ENCODE assay signal across 30 cellular contexts in the genomic region with DNA sequence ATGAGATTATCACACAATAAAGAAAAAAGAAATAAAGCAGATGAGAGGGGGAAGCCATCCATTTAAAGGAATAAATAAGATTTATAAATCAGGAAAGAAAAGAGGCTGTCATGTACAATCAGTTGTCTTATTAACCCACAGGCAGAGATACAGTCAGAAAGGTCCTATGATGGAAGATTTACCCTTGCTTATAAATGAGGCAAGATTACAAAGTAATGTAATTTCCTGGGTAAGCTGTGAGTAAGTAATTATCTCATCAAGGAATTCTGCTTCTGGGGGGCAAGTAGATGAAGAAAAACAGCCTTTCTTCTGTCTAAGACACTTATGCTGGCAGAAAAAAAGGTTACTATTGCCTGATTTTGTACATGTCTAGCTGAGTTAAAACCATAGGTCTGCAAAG.
"Had no signal": no experiment of that assay in that cellular context is flagged by ENCODE, and none has a peak within 500 bp of the region (broad histone marks: within the 10 kb centered on the region; RNA-seq: fewer than 3 reads in every experiment).

No MANE protein-coding gene starts in this region.

- H3K9me3 ChIP-seq: adrenal gland, ascending aorta, breast epithelium had no signal

- H3K4me1 ChIP-seq: adrenal gland, ascending aorta, body of pancreas, breast epithelium had no signal

- H3K27me3 ChIP-seq: adrenal gland, ascending aorta, body of pancreas, brain microvascular endothelial cell, breast epithelium, cardiac muscle cell had no signal

- H3K36me3 ChIP-seq: adrenal gland, ascending aorta, brain microvascular endothelial cell, breast epithelium, cardiac muscle cell had no signal

- H3K27ac ChIP-seq: adrenal gland, ascending aorta, body of pancreas, brain microvascular endothelial cell, breast epithelium, cardiac muscle cell had no signal

- DNase-seq: activated effector memory CD4-positive, alpha-beta T cell treated with anti-CD3 and anti-CD28 coated beads, Interleukin-2, amount 50 U/mL, for 16 hours; activated effector memory CD4-positive, alpha-beta T cell treated with Interleukin-2 at 50 U/mL for 16 hours; activated gamma-delta T cell; activated gamma-delta T cell treated with Interleukin-2 at 50 U/mL for 16 hours; activated naive CD4-positive, alpha-beta T cell; activated naive CD4-positive, alpha-beta T cell treated with anti-CD3 and anti-CD28 coated beads for 36 hours; activated naive CD4-positive, alpha-beta T cell treated with anti-CD3 and anti-CD28 coated beads, Interleukin-2, amount 10 ng/mL, durations not matched to agents 7 days and 5 days; activated naive CD4-positive, alpha-beta T cell treated with anti-CD3 and anti-CD28 coated beads, Interleukin-2, amount 50 U/mL, for 16 hours; activated naive CD4-positive, alpha-beta T cell treated with Interleukin-2 at 50 U/mL for 16 hours; activated naive CD8-positive, alpha-beta T cell treated with anti-CD3 and anti-CD28 coated beads for 36 hours; activated naive CD8-positive, alpha-beta T cell treated with anti-CD3 and anti-CD28 coated beads, Interleukin-2, amount 10 ng/mL, durations not matched to agents 7 days and 5 days; activated naive CD8-positive, alpha-beta T cell treated with anti-CD3 and anti-CD28 coated beads, Interleukin-2, amount 50 U/mL, for 24 hours; activated T-cell treated with anti-CD3 and anti-CD28 coated beads, Interleukin-2, amount 50 U/mL, for 4 hours; activated T-cell treated with anti-CD3 and anti-CD28 coated beads, Interleukin-2, amount 50 U/mL, for 48 hours; activated T-cell treated with anti-CD3 and anti-CD28 coated beads, Interleukin-2, amount 50 U/mL, for 72 hours; adrenal gland; amniotic stem cell; amygdala; anterior cingulate cortex; aorta; body of pancreas; brain microvascular endothelial cell; caudate nucleus; central memory CD4-positive, alpha-beta T cell; cerebellar nuclear complex had no signal

- H3K4me3 ChIP-seq: adrenal gland, ascending aorta, body of pancreas, breast epithelium, cardiac muscle cell had no signal

- ATAC-seq: activated naive CD4-positive, alpha-beta T cell treated with anti-CD3 and anti-CD28 coated beads, Interleukin-2, amount 50 U/mL, for 72 hours; activated naive CD8-positive, alpha-beta T cell treated with anti-CD3 and anti-CD28 coated beads, Interleukin-2, amount 50 U/mL, for 24 hours; activated T-cell treated with anti-CD3 and anti-CD28 coated beads, Interleukin-2, amount 50 U/mL, for 4 hours; activated T-cell treated with anti-CD3 and anti-CD28 coated beads, Interleukin-2, amount 50 U/mL, for 72 hours; activated T-helper 17 cell treated with anti-CD3 and anti-CD28 coated beads, Interleukin-2, amount 50 U/mL, for 72 hours; body of pancreas had no signal
